ENCODE assay signal across 8 cellular contexts in the genomic region with DNA sequence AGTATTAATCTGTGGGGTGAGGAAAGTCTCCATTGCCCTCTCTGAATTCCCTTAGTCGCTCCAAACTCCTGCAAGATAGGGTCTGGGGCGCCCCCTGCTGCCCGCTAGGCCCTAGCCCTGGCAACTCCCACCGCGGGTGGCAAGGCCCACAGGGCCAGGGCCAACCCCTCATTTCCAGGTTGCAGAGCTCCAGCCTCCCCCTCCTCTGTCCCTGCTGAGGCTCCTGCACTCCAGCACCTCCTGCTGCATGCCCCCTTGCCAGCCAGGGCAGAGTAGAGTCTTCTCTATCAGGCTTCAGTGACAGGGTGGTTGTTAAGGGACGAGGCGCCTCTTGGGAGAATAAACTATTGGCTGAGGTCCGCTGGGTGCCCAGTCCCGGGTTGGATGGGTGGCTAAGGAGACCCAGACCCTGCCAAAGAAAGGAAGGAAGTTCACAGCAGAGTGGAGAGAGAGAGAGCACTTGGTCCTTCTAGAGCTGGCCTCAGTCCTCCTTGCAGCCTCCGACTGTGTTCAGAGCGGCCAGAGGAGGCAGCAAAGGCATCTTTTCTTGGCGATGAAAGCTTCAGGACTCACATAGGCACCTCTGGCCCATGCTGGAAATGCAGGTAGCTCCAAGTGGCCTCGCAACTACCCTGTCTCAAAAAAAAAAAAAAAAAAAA. TPM values are rescaled to one million over a fixed set of nuclear protein-coding genes. Genes with fewer than 3 reads are reported as not detected.
DNase-seq lines count a peak whose midpoint lies in the region; ATAC-seq and TF ChIP-seq lines count a peak whose summit lies in the region.

No MANE protein-coding gene starts in this region.

- H3K9me2 ChIP-seq in Karpas-422 (replicated peaks; ENCODE audit: insufficient read depth, low read length) (no peaks in the 10 kb centered on the region), SK-N-SH (no peaks in the 10 kb centered on the region)

- H3K4me2 ChIP-seq in Karpas-422 (ENCODE audit: low read depth, low read length, poor library complexity, severe bottlenecking): peak overlapping the region; percentile 65
- H3K4me2 ChIP-seq in SK-N-SH: no peak overlapping the region

- no peaks in the 10 kb centered on the region for H3K36me3 Mint-ChIP-seq in activated naive CD4-positive, alpha-beta T cell treated with anti-CD3 and anti-CD28 coated beads for 36 hours (ENCODE audit: low read depth)

- H3K27ac Mint-ChIP-seq in activated naive CD4-positive, alpha-beta T cell treated with anti-CD3 and anti-CD28 coated beads for 36 hours: no peak overlapping the region

- TF ChIP-seq EP300 in SK-N-SH (IDR thresholded peaks at IDR 0.05; ENCODE audit: borderline replicate concordance in 1 of 2, low read depth in 1 of 2, low read length in 1 of 2) (no peak), transverse colon (IDR thresholded peaks at IDR 0.05; ENCODE audit: low read depth) (no peak)

- no peak for TF ChIP-seq POLR2A in transverse colon (IDR thresholded peaks at IDR 0.05)

- intact Hi-C loops in activated naive CD4-positive, alpha-beta T cell treated with anti-CD3 and anti-CD28 coated beads for 36 hours (cut with micrococcal nuclease): loop anchor here (1.0 to 5.0 kb wide), 7 partner anchors 152 to 605 kb away; partner anchors contain the start of genes PCBD2 and UBE2B
- intact Hi-C loops in Right ventricle myocardium superior (cut with DNase I): loop anchor here (2.0 to 10.0 kb wide), 3 partner anchors 212 to 402 kb away; partner anchors contain the start of gene UBE2B
- intact Hi-C loops in transverse colon (cut with DNase I; ENCODE audit: low total_unique reads): loop anchor here (5.0 kb wide), 1 partner anchor 285 kb away; no protein-coding TSS in a partner anchor

- DNase-seq in DMS53 treated with DMSO at 0.1 percent for 48 hours (lab: John Stamatoyannopoulos, UW; ENCODE audit: unreplicated experiment) (peak; percentile 73), Karpas-422 (peak; percentile 95), SK-N-SH (peak; percentile 89), Right ventricle myocardium superior (peak; percentile 92), pons (ENCODE audit: low spot score) (peak; percentile 65), transverse colon (peak; percentile 86)
- DNase-seq in activated naive CD4-positive, alpha-beta T cell treated with anti-CD3 and anti-CD28 coated beads for 36 hours: peak; percentile 94

- TF ChIP-seq RAD21 in SK-N-SH (IDR thresholded peaks at IDR 0.05; ENCODE audit: low read length): peak; percentile 88

- H4K20me1 ChIP-seq in Karpas-422 (ENCODE audit: insufficient read depth, low read depth, low read length): 0 out of 2 replicates have a peak, but pooled peaks cover under 1% of the 10 kb centered on the region
- H4K20me1 ChIP-seq in SK-N-SH (ENCODE audit: insufficient read depth): no peaks in the 10 kb centered on the region

- peak overlapping the region; percentile 100 for H2AFZ ChIP-seq in Karpas-422 (ENCODE audit: low read length)
- H2AFZ ChIP-seq in SK-N-SH (ENCODE audit: low read depth): peak overlapping the region; percentile 78; the same call in 1 of the 2 replicates

- in situ Hi-C loops in transverse colon (cut with MboI; ENCODE audit: low pct_ligation_motif_present in 1 of 4, low pct_unique_long_range_greater_than_20kb in 1 of 4, low sequenced_read_pairs in 3 of 4): loop anchor here in 3 of 4 donors (10.0 to 25.0 kb wide), 4 partner anchors 175 to 402 kb away; partner anchors contain the start of genes CDKN2AIPNL (in 1 of the 3) and SKP1 (in 1 of the 3)

- peaks cover 5% of the 10 kb centered on the region for H3F3A ChIP-seq in SK-N-SH (replicated peaks; ENCODE audit: insufficient read depth)

- H3K9ac ChIP-seq in Karpas-422 (ENCODE audit: low read length): peak overlapping the region; percentile 54
- H3K9ac ChIP-seq in SK-N-SH: no peak overlapping the region

- no peaks in the 10 kb centered on the region for H3K36me3 ChIP-seq in Karpas-422 (ENCODE audit: insufficient read depth, low read length)
- no peaks in the 10 kb centered on the region for H3K36me3 ChIP-seq in SK-N-SH (replicated peaks in 1 of 2; ENCODE audit: control insufficient read depth in 1 of 2, insufficient read depth in 2 of 2, low read length in 1 of 2)
- no peaks in the 10 kb centered on the region for H3K36me3 ChIP-seq in transverse colon

- H3K9me3 ChIP-seq in Karpas-422 (ENCODE audit: low read length) (0 out of 2 replicates have a peak, but pooled peaks cover 3% of the 10 kb centered on the region), SK-N-SH (no peaks in the 10 kb centered on the region), transverse colon (no peaks in the 10 kb centered on the region)

- H3K4me3 Mint-ChIP-seq in activated naive CD4-positive, alpha-beta T cell treated with anti-CD3 and anti-CD28 coated beads for 36 hours: no peak overlapping the region

- POLR2A ChIA-PET in SK-N-SH (lab: Yijun Ruan, JAX): interaction anchor here (0.5 to 1.0 kb wide), 4 partner anchors 64 to 361 kb away, joined by 3 to 5 read pairs (median 4); partner anchors contain the start of genes CDKN2AIPNL and PPP2CA

- peak; percentile 67 for ATAC-seq in GM21576 (IDR thresholded peaks at IDR 0.05; ENCODE audit: unreplicated experiment)
- ATAC-seq in Right ventricle myocardium superior (ENCODE audit: poor library complexity): peak; percentile 88

- no peaks in the 10 kb centered on the region for H3K27me3 ChIP-seq in Karpas-422 (ENCODE audit: low read length)
- no peaks in the 10 kb centered on the region for H3K27me3 ChIP-seq in SK-N-SH (ENCODE audit: insufficient read depth)
- H3K27me3 ChIP-seq in transverse colon: no peaks in the 10 kb centered on the region

- H3K4me1 ChIP-seq in Karpas-422 (ENCODE audit: low read length) (peaks cover 12% of the 10 kb centered on the region), SK-N-SH (ENCODE audit: control insufficient read depth in 1 of 2, insufficient read depth in 2 of 2, low read depth in 1 of 2, low read length in 1 of 2) (peaks cover 0 to 5% of the 10 kb centered on the region in 2 experiments; a peak in 1 of 4 replicates), transverse colon (peaks cover 0 to 15% (median 6%) of the 10 kb centered on the region in 4 donors)

- H3K27me3 Mint-ChIP-seq in activated naive CD4-positive, alpha-beta T cell treated with anti-CD3 and anti-CD28 coated beads for 36 hours (ENCODE audit: low read depth): no peaks in the 10 kb centered on the region

- peak; percentile 88 for TF ChIP-seq CTCF in SK-N-SH (IDR thresholded peaks at IDR 0.05)
- peak; percentile 67 to 79 (median 75) for TF ChIP-seq CTCF in transverse colon (IDR thresholded peaks at IDR 0.05)

- H3K27ac ChIP-seq in Karpas-422 (ENCODE audit: low read length): no peak overlapping the region
- peak overlapping the region in 1 of 2 experiments; percentile 24; a peak in 1 of 4 replicates for H3K27ac ChIP-seq in SK-N-SH (ENCODE audit: low read depth in 2 of 2, low read length in 1 of 2)
- H3K27ac ChIP-seq in transverse colon: peak overlapping the region in 2 of 4 donors; percentile 27 to 44

- CTCF ChIA-PET in SK-N-SH (lab: Yijun Ruan, JAX): interaction anchor here (0.5 to 5.6 kb wide), 81 partner anchors 9 to 425 kb away, joined by 3 to 61 read pairs (median 4); partner anchors contain the start of genes CDKN2AIPNL, JADE2, PCBD2 and SKP1
- CTCF ChIA-PET in activated naive CD4-positive, alpha-beta T cell treated with anti-CD3 and anti-CD28 coated beads for 36 hours (lab: Charles Lee): interaction anchor here (0.6 to 5.7 kb wide), 68 partner anchors 9 to 547 kb away, joined by 3 to 67 read pairs (median 5); partner anchors contain the start of genes CAMLG, CDKN2AIPNL, PCBD2 and SEC24A

- H3K4me3 ChIP-seq in Karpas-422 (ENCODE audit: low read length): peak overlapping the region; percentile 38; the same call in 1 of the 2 replicates
- no peak overlapping the region; a peak in 1 of 4 replicates for H3K4me3 ChIP-seq in SK-N-SH (ENCODE audit: low read depth in 2 of 2, low read length in 1 of 2)
- H3K4me3 ChIP-seq in transverse colon: peak overlapping the region in 1 of 4 donors; percentile 29

- H3K4me1 Mint-ChIP-seq in activated naive CD4-positive, alpha-beta T cell treated with anti-CD3 and anti-CD28 coated beads for 36 hours (ENCODE audit: low read depth): peaks cover 13% of the 10 kb centered on the region

- WGBS in SK-N-SH (ENCODE audit: low lambda C conversion rate): 13% methylated on average over 7 of the region's 13 CpGs
- WGBS in transverse colon (ENCODE audit: low coverage in 1 of 2), 2 donors: 6 to 18% methylated on average over 3 to 12 of the region's 13 CpGs

- no peaks in the 10 kb centered on the region for H3K79me2 ChIP-seq in Karpas-422 (ENCODE audit: low read length)
- no peaks in the 10 kb centered on the region for H3K79me2 ChIP-seq in SK-N-SH (ENCODE audit: insufficient read depth)

- H3K9me3 Mint-ChIP-seq in activated naive CD4-positive, alpha-beta T cell treated with anti-CD3 and anti-CD28 coated beads for 36 hours: no peaks in the 10 kb centered on the region

TF ChIP-seq in SK-N-SH, 30 proteins besides CTCF, POLR2A, EP300 and RAD21 (continues in another document):
- TF ChIP-seq EZH2phosphoT487 (IDR thresholded peaks at IDR 0.05; ENCODE audit: borderline replicate concordance, low read depth) (no peak), RCOR1 (IDR thresholded peaks at IDR 0.05; ENCODE audit: low read length) (no peak; the same call in 1 of the 2 replicates), YY1 (IDR thresholded peaks at IDR 0.05; ENCODE audit: low read depth) (no peak), GABPA (IDR thresholded peaks at IDR 0.05; ENCODE audit: low read depth) (no peak), USF2 (IDR thresholded peaks at IDR 0.05; ENCODE audit: borderline replicate concordance, low read depth, low read length) (no peak), SMC3 (IDR thresholded peaks at IDR 0.05; ENCODE audit: low read depth, low read length) (peak; percentile 87)

RNA-seq across cellular contexts. Expression of gene SAR1B, which starts 45.6 kb away (rescaled TPM):
- 41.2 and 49.1 TPM in 2 replicates for total RNA-seq in Karpas-422 (2014; rRNA removed; shearing (Covaris generic); ENCODE audit: low replicate concordance)
- 14.1 and 20.3 TPM in 2 replicates for polyA plus RNA-seq in SK-N-SH (2012; rRNA removed)
- polyA plus RNA-seq in SK-N-SH (2012; cell fraction: cytosol; rRNA removed): 23.3 and 37.3 TPM in 2 replicates
- polyA plus RNA-seq in SK-N-SH (2012; cell fraction: nucleus; rRNA removed): 5.2 and 11.6 TPM in 2 replicates
- total RNA-seq in activated naive CD4-positive, alpha-beta T cell treated with anti-CD3 and anti-CD28 coated beads for 36 hours: 10 to 100 TPM; 42.5 to 42.8 TPM
- total RNA-seq in Right ventricle myocardium superior: 88.6 TPM
- 10 to 100 TPM; 14.3 to 77.8 (median 59.8) TPM for total RNA-seq in transverse colon
